Comparison of ENCODE assay signal across 31 cellular contexts in genomic region chr11:68773521-68774187, GRCh38. TPM values are rescaled to one million over a fixed set of nuclear protein-coding genes. Genes with fewer than 3 reads are reported as not detected.
DNase-seq lines count a peak whose midpoint lies in the region; ATAC-seq and TF ChIP-seq lines count a peak whose summit lies in the region.
"Had no signal": no experiment of that assay in that cellular context is flagged by ENCODE, and none has a peak within 500 bp of the region (broad histone marks: within the 10 kb centered on the region; RNA-seq: fewer than 3 reads in every experiment).

No MANE protein-coding gene starts in this region.

- no peaks in the 10 kb centered on the region for H3K9me3 ChIP-seq in testis
- H3K9me3 ChIP-seq: BLaER1, breast epithelium, MG63, pancreas, spleen, vagina had no signal

- no peaks in the 10 kb centered on the region for H3K27me3 ChIP-seq in testis
- H3K27me3 ChIP-seq: BLaER1, breast epithelium, MG63, pancreas, spleen, vagina had no signal

- peak overlapping the region; percentile 38 to 44 for H3K4me3 ChIP-seq in testis
- H3K4me3 ChIP-seq: BLaER1, breast epithelium, MG63, pancreas, spleen, vagina had no signal

- 61% methylated on average over 22 of the region's 22 CpGs for WGBS in testis, 2 donors

- H3K36me3 ChIP-seq in testis (ENCODE audit: low read depth, missing control alignments), result no peaks in the 10 kb centered on the region
- H3K36me3 ChIP-seq: breast epithelium had no signal

- ATAC-seq in GM21786 (IDR thresholded peaks at IDR 0.05; ENCODE audit: unreplicated experiment) (no peak), HG03135 (IDR thresholded peaks at IDR 0.05; ENCODE audit: unreplicated experiment) (no peak), HG03571 (IDR thresholded peaks at IDR 0.05; ENCODE audit: unreplicated experiment) (no peak)
- ATAC-seq: activated T-cell treated with anti-CD3 and anti-CD28 coated beads, Interleukin-2, amount 50 U/mL, for 72 hours; left lobe of liver; pancreas; PC-3; stimulated activated naive CD8-positive, alpha-beta T cell treated with anti-CD3 and anti-CD28 coated beads, Interleukin-15, amount 100 ng/mL, for 72 hours; T-helper 17 cell had no signal

- no peak for TF ChIP-seq POLR2A in testis (IDR thresholded peaks at IDR 0.05)

- intact Hi-C loops in testis (cut with DNase I; ENCODE audit: low total_unique reads), result no loop called here

- DNase-seq in LHCN-M2 (ENCODE audit: low read depth) (peak; percentile 15), brain pericyte (ENCODE audit: low read depth, low spot score) (peak; percentile 42), left kidney (ENCODE audit: low read depth, low spot score) (peak; percentile 74), testis (peak; percentile 86), NCI-H774 (lab: John Stamatoyannopoulos, UW) (no peak)
- DNase-seq: activated CD4-positive, alpha-beta memory T cell treated with anti-CD3 and anti-CD28 coated beads for 36 hours; activated CD4-positive, alpha-beta T cell treated with anti-CD3 and anti-CD28 coated beads for 1 hour; activated T-cell treated with anti-CD3 and anti-CD28 coated beads, Interleukin-2, amount 50 U/mL, for 72 hours; DMS53; immature natural killer cell; mesenchymal stem cell; MG63; NCI-H1105; NCI-H187 treated with DMSO at 0.1 percent for 48 hours; NCI-H524 treated with DMSO at 0.1 percent for 48 hours; NK-92 treated with Interleukin-12 subunit alpha and Interleukin-12 subunit beta, amount 100 ng/mL, for 24 hours; pancreas; PC-3; retina; Right ventricle myocardium superior; spleen; stimulated activated CD4-positive, alpha-beta T cell treated with anti-CD3 and anti-CD28 coated beads, Interleukin-2, amount 100 ng/mL, for 24 hours; stimulated activated naive CD8-positive, alpha-beta T cell treated with anti-CD3 and anti-CD28 coated beads, Interleukin-15, amount 100 ng/mL, for 72 hours; T-helper 17 cell had no signal

- H3K4me1 ChIP-seq in testis, result peaks cover 9% of the 10 kb centered on the region
- H3K4me1 ChIP-seq: BLaER1, breast epithelium, pancreas, spleen, vagina had no signal

- TF ChIP-seq CTCF in testis (IDR thresholded peaks at IDR 0.05), result no peak

- no peak overlapping the region for H3K27ac ChIP-seq in testis
- H3K27ac ChIP-seq: BLaER1, breast epithelium, pancreas, vagina had no signal

RNA-seq across cellular contexts. Expression of gene TESMIN, which starts 22.3 kb away (rescaled TPM):
- total RNA-seq in LHCN-M2 (2014; rRNA removed) (not detected in 2 replicates), testis (10 to 100 TPM; 60.4 to 72.2 TPM)
- not detected for polyA plus RNA-seq in LHCN-M2 (2012)
- polyA plus RNA-seq in testis (ENCODE audit: insufficient read depth, low read depth, low replicate concordance), result 127 TPM

Comparison
In these comparisons a context has a peak if more than half of its experiments do, and no peak if none do; other contexts are left out.
1. RNA of gene TESMIN, which starts 22.3 kb away (total RNA-seq): 60.4 to 72.2 TPM in testis; not detected in LHCN-M2; every median in the first group is over 10 times any median in the second.